8 cellular contexts compared by ENCODE assay signal in genomic region chr20:5001174-5002076, GRCh38. TPM values are rescaled to one million over a fixed set of nuclear protein-coding genes. Genes with fewer than 3 reads are reported as not detected.
DNase-seq lines count a peak whose midpoint lies in the region; ATAC-seq lines count a peak whose summit lies in the region.

Gene SLC23A2, minus strand, starts transcription at chr20:5001510. Its CDS starts 68,948 bp downstream, at chr20:4932562.

- H3K4me3 Mint-ChIP-seq in activated naive CD8-positive, alpha-beta T cell: peak within 1 kb of the TSS; percentile 94

- H3K9me3 Mint-ChIP-seq in activated naive CD8-positive, alpha-beta T cell (ENCODE audit: low read depth): no peaks in the 10 kb centered on the region

- H3K27ac Mint-ChIP-seq in activated naive CD8-positive, alpha-beta T cell: peak within 1 kb of the TSS; percentile 95

- intact Hi-C loops in cardiac septum (cut with DNase I) (no loop called here), posterior cingulate gyrus (cut with DNase I) (no loop called here)

- DNase-seq in GDM1 (lab: John Stamatoyannopoulos, UW): peak; percentile 26
- no peak for DNase-seq in SJSA1 (ENCODE audit: low read depth in 1 of 2, low spot score in 2 of 2)
- peak; percentile 79 for DNase-seq in cardiac septum (ENCODE audit: low spot score)
- DNase-seq in posterior cingulate gyrus: peak in 9 of 10 donors; percentile 13 to 89 (median 50)
- peak; percentile 47 for DNase-seq in ureter (ENCODE audit: low spot score)

- no peaks in the 10 kb centered on the region for H3K27me3 ChIP-seq in SJSA1 (replicated peaks)

- H3K9me3 ChIP-seq in SJSA1 (replicated peaks): no peaks in the 10 kb centered on the region

- no peaks in the 10 kb centered on the region for H3K27me3 Mint-ChIP-seq in activated naive CD8-positive, alpha-beta T cell

- H3K4me3 ChIP-seq in SJSA1: peak within 1 kb of the TSS; percentile 76

- peaks cover 35% of the 10 kb centered on the region for H3K4me1 Mint-ChIP-seq in activated naive CD8-positive, alpha-beta T cell (ENCODE audit: low read depth)

- ATAC-seq in HG03045 (IDR thresholded peaks at IDR 0.05; ENCODE audit: unreplicated experiment): peak; percentile 43
- ATAC-seq in GM19395 (IDR thresholded peaks at IDR 0.05; ENCODE audit: unreplicated experiment): no peak

- no peaks in the 10 kb centered on the region for H3K36me3 Mint-ChIP-seq in activated naive CD8-positive, alpha-beta T cell

- no peak within 1 kb of the TSS for H3K27ac ChIP-seq in SJSA1

- peaks cover 13% of the 10 kb centered on the region for H3K4me1 ChIP-seq in SJSA1 (replicated peaks)

- H3K36me3 ChIP-seq in SJSA1: peaks cover 4% of the 10 kb centered on the region; the same call in 1 of the 2 replicates

RNA-seq across cellular contexts. Expression of gene SLC23A2, which starts in this region (rescaled TPM):
- 5.9 and 10.4 TPM in 2 replicates for total RNA-seq in SJSA1 (2014; rRNA removed; shearing (Covaris generic))
- total RNA-seq in cardiac septum (10.0 TPM), ureter (58.8 TPM)

Comparison
In these comparisons a context has a peak if more than half of its experiments do, and no peak if none do; other contexts are left out.
1. DNase-seq: peak in GDM1 (single experiment), cardiac septum (single experiment), posterior cingulate gyrus (9 of 10) and ureter (single experiment); none in SJSA1 (0 of 2).